Comparison of ENCODE assay signal across 1 cellular context in genomic region chr4:8258813-8259212, GRCh38.
A peak's percentile ranks its signal among the peaks of the same experiment; 100 is the strongest.
TF ChIP-seq lines count a peak whose summit lies in the region.

No MANE protein-coding gene starts in this region.

TF ChIP-seq in GM12878, 131 proteins besides CTCF, POLR2A, EP300 and RAD21:
- no peak for TF ChIP-seq SUPT20H (IDR thresholded peaks at IDR 0.05; ENCODE audit: borderline replicate concordance, control insufficient read depth, low read depth, low read length)
- TF ChIP-seq, protein P1, sequence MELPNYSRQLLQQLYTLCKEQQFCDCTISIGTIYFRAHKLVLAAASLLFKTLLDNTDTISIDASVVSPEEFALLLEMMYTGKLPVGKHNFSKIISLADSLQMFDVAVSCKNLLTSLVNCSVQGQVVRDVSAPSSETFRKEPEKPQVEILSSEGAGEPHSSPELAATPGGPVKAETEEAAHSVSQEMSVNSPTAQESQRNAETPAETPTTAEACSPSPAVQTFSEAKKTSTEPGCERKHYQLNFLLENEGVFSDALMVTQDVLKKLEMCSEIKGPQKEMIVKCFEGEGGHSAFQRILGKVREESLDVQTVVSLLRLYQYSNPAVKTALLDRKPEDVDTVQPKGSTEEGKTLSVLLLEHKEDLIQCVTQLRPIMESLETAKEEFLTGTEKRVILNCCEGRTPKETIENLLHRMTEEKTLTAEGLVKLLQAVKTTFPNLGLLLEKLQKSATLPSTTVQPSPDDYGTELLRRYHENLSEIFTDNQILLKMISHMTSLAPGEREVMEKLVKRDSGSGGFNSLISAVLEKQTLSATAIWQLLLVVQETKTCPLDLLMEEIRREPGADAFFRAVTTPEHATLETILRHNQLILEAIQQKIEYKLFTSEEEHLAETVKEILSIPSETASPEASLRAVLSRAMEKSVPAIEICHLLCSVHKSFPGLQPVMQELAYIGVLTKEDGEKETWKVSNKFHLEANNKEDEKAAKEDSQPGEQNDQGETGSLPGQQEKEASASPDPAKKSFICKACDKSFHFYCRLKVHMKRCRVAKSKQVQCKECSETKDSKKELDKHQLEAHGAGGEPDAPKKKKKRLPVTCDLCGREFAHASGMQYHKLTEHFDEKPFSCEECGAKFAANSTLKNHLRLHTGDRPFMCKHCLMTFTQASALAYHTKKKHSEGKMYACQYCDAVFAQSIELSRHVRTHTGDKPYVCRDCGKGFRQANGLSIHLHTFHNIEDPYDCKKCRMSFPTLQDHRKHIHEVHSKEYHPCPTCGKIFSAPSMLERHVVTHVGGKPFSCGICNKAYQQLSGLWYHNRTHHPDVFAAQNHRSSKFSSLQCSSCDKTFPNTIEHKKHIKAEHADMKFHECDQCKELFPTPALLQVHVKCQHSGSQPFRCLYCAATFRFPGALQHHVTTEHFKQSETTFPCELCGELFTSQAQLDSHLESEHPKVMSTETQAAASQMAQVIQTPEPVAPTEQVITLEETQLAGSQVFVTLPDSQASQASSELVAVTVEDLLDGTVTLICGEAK (IDR thresholded peaks at IDR 0.05; ENCODE audit: borderline replicate concordance) = 0 out of 2 replicates have a peak, but pooled peaks have one; percentile 23
